Comparison of ENCODE assay signal across 9 cellular contexts in genomic region chr11:15707971-15708370, GRCh38.
DNase-seq lines count a peak whose midpoint lies in the region; ATAC-seq, FAIRE-seq and TF ChIP-seq lines count a peak whose summit lies in the region.
"Had no signal": no experiment of that assay in that cellular context is flagged by ENCODE, and none has a peak within 500 bp of the region (broad histone marks: within the 10 kb centered on the region; RNA-seq: fewer than 3 reads in every experiment).

No MANE protein-coding gene starts in this region.

- H3K9me3 ChIP-seq in right lobe of liver: no peaks in the 10 kb centered on the region
- H3K9me3 ChIP-seq in CD8-positive, alpha-beta memory T cell (ENCODE audit: low read length): no peaks in the 10 kb centered on the region

- peaks cover 0 to 9% of the 10 kb centered on the region in 2 donors for H3K27me3 Mint-ChIP-seq in CD8-positive, alpha-beta memory T cell

- intact Hi-C loops in right lobe of liver (cut with DNase I): no loop called here

- H3K4me3 ChIP-seq in bronchial epithelial cell (ENCODE audit: low read depth, low read length): no peak overlapping the region
- H3K4me3 ChIP-seq in right lobe of liver: no peak overlapping the region
- H3K4me3 ChIP-seq in CD8-positive, alpha-beta memory T cell (ENCODE audit: low read length): no peak overlapping the region

- H3K4me3 Mint-ChIP-seq in CD8-positive, alpha-beta memory T cell: no peak overlapping the region

- TF ChIP-seq CTCF in bronchial epithelial cell (IDR thresholded peaks at IDR 0.05; ENCODE audit: insufficient read depth, low read length, severe bottlenecking) (no peak), right lobe of liver (IDR thresholded peaks at IDR 0.05) (peak in 3 of 4 donors; percentile 5 to 35 (median 29))

- CTCF ChIA-PET in CD8-positive, alpha-beta memory T cell (lab: Charles Lee): no interaction called here

- no peak for FAIRE-seq in bronchial epithelial cell (lab: Jason Lieb, UNC)

- H3K27ac ChIP-seq in right lobe of liver: peak overlapping the region in 2 of 3 donors; percentile 47 to 64
- no peak overlapping the region for H3K27ac ChIP-seq in CD8-positive, alpha-beta memory T cell (ENCODE audit: low read depth, low read length)

- WGBS in right lobe of liver (ENCODE audit: insufficient coverage, low coverage, low lambda C conversion rate, missing lambda C conversion rate): 5% methylated on average over 2 of the region's 2 CpGs

- DNase-seq in COLO668 (lab: John Stamatoyannopoulos, UW; ENCODE audit: unreplicated experiment) (peak; percentile 79), NCI-H2081 (lab: John Stamatoyannopoulos, UW) (peak; percentile 70 to 86), bronchial epithelial cell (ENCODE audit: low read depth) (peak; percentile 40), right lobe of liver (peak; percentile 84 to 90 (median 89)), A172 (ENCODE audit: low spot score) (no peak)
- DNase-seq in CD8-positive, alpha-beta memory T cell: no peak
- DNase-seq: kidney glomerular epithelial cell had no signal

- no peak for TF ChIP-seq POLR2A in right lobe of liver (IDR thresholded peaks at IDR 0.05)

- POLR2A ChIA-PET in CD8-positive, alpha-beta memory T cell (lab: Charles Lee): no interaction called here

- no peak overlapping the region for H3K27ac Mint-ChIP-seq in CD8-positive, alpha-beta memory T cell

- H3K4me1 Mint-ChIP-seq in CD8-positive, alpha-beta memory T cell: no peaks in the 10 kb centered on the region

- ATAC-seq in right lobe of liver: peak; percentile 89 to 95 (median 91)
- ATAC-seq in GM21423 (IDR thresholded peaks at IDR 0.05; ENCODE audit: unreplicated experiment): no peak
- ATAC-seq in GM19463 (IDR thresholded peaks at IDR 0.05; ENCODE audit: unreplicated experiment): no peak

- peaks cover 0 to 36% (median 14%) of the 10 kb centered on the region in 4 donors for H3K4me1 ChIP-seq in right lobe of liver
- no peaks in the 10 kb centered on the region for H3K4me1 ChIP-seq in CD8-positive, alpha-beta memory T cell (ENCODE audit: insufficient read depth, low read length)

- peaks cover 3% of the 10 kb centered on the region for H3K27me3 ChIP-seq in bronchial epithelial cell (ENCODE audit: control insufficient read depth, insufficient read depth, low read length)
- H3K27me3 ChIP-seq in right lobe of liver: no peaks in the 10 kb centered on the region
- H3K27me3 ChIP-seq in CD8-positive, alpha-beta memory T cell (ENCODE audit: insufficient read depth, low read length, poor library complexity, severe bottlenecking): no peaks in the 10 kb centered on the region

- H3K36me3 Mint-ChIP-seq in CD8-positive, alpha-beta memory T cell: no peaks in the 10 kb centered on the region

- no peaks in the 10 kb centered on the region for H3K36me3 ChIP-seq in bronchial epithelial cell (ENCODE audit: control insufficient read depth, insufficient read depth, low read length)
- H3K36me3 ChIP-seq in right lobe of liver: no peaks in the 10 kb centered on the region
- no peaks in the 10 kb centered on the region for H3K36me3 ChIP-seq in CD8-positive, alpha-beta memory T cell (ENCODE audit: insufficient read depth, low read length)

- peaks cover 0 to 7% (median 3%) of the 10 kb centered on the region in 5 donors for H3K9me3 Mint-ChIP-seq in CD8-positive, alpha-beta memory T cell

Comparison
In these comparisons a context has a peak if more than half of its experiments do, and no peak if none do; other contexts are left out.
1. DNase-seq: peak in COLO668 (single experiment), NCI-H2081 (2 of 2), bronchial epithelial cell (single experiment) and right lobe of liver (3 of 3); none in CD8-positive, alpha-beta memory T cell (0 of 5) and A172 (single experiment).
2. ATAC-seq: peak in right lobe of liver (4 of 4); none in GM21423 (single experiment) and GM19463 (single experiment).